In the genomic region with DNA sequence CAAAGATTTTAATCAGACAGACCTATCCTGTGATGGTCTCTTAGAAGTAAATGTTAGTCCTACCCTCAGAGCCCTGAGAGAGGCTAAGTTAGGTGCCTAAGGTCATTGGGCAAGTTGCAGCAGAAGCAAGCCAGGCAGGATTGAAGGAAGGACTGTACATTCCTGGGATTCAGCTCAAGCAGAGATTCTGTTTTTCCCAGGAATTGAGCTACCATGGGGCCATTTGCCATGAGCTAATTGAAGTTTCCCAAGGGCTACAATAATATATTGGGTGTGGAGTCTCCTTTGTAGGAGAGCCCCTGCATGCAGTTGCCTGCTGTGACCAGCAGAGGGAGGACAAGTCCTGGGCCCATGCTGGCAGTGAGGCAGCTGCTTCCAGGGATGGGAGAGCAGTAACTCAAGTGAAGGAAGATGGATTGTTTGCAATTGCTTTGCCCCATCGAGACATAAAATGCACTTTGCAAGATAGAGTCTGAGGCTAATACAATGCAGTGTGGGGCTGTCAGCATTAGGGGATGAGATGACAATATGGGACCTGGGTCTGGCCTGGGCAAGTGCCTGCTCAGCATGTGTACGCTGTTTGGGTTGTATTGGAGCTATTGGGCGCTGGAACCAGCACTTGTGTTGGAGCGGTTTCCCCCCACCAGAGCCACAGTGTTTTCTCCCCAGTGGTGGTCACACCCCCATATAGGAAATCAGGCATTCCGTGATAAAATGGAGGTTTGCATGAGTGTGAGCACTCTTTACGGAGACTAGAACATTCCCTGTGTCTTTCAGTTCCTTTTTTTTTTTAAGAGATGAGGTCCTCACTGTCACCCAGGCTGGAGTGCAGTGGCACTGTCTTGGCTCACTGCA, we compare ENCODE assay signal across 8 cellular contexts. TPM values are rescaled to one million over a fixed set of nuclear protein-coding genes. Genes with fewer than 3 reads are reported as not detected.
DNase-seq lines count a peak whose midpoint lies in the region; ATAC-seq and TF ChIP-seq lines count a peak whose summit lies in the region.

No MANE protein-coding gene starts in this region.

- TF ChIP-seq CTCF in DND-41 (IDR thresholded peaks at IDR 0.05; ENCODE audit: borderline replicate concordance, extremely low read depth, low read length, poor library complexity, severe bottlenecking): peak; percentile 100

- ATAC-seq in DND-41 (ENCODE audit: insufficient read depth, low read depth): peak; percentile 86
- ATAC-seq in HG02759 (IDR thresholded peaks at IDR 0.05; ENCODE audit: unreplicated experiment): peak; percentile 61
- peak; percentile 99 for ATAC-seq in left lobe of liver
- no peak for ATAC-seq in GM19455 (IDR thresholded peaks at IDR 0.05; ENCODE audit: unreplicated experiment)

- no peaks in the 10 kb centered on the region for H3K79me2 ChIP-seq in DND-41 (ENCODE audit: insufficient read depth, low read length)

- no peaks in the 10 kb centered on the region for H3K27me3 ChIP-seq in DND-41 (ENCODE audit: insufficient read depth, low read length, poor library complexity)

- no peak overlapping the region for H3K9ac ChIP-seq in DND-41 (ENCODE audit: low read depth, low read length)

- no peak overlapping the region for H2AFZ ChIP-seq in DND-41 (ENCODE audit: low read depth, low read length)

- peaks cover 38% of the 10 kb centered on the region for H3K4me1 ChIP-seq in DND-41 (ENCODE audit: insufficient read depth, low read length)

- DNase-seq in DND-41 (peak; percentile 86), NCI-H2227 treated with DMSO at 0.1 percent for 48 hours (lab: John Stamatoyannopoulos, UW) (peak; percentile 56), cerebellar cortex (ENCODE audit: low spot score) (peak; percentile 81), left lobe of liver (ENCODE audit: low spot score) (peak; percentile 68)
- peak; percentile 76 for DNase-seq in activated CD4-positive, CD25-positive, alpha-beta regulatory T cell treated with anti-CD3 and anti-CD28 coated beads, Interleukin-2, amount 50 U/mL, for 72 hours
- DNase-seq in stimulated activated CD4-positive, alpha-beta T cell treated with anti-CD3 and anti-CD28 coated beads, Interleukin-4, amount 100 ng/mL, for 24 hours: peak; percentile 78

- no peak overlapping the region for H3K4me3 ChIP-seq in DND-41 (ENCODE audit: low read depth in 1 of 2, low read length in 2 of 2)

- H4K20me1 ChIP-seq in DND-41 (ENCODE audit: insufficient read depth, low read length): no peaks in the 10 kb centered on the region

- H3K36me3 ChIP-seq in DND-41 (ENCODE audit: insufficient read depth, low read length): peaks cover 46% of the 10 kb centered on the region

- H3K27ac ChIP-seq in DND-41 (ENCODE audit: low read length): no peak overlapping the region

- H3K9me3 ChIP-seq in DND-41 (ENCODE audit: insufficient read depth, low read length, severe bottlenecking): no peaks in the 10 kb centered on the region

- H3K4me2 ChIP-seq in DND-41 (ENCODE audit: insufficient read depth, low read length): no peak overlapping the region

RNA-seq across cellular contexts. Expression of a gene that starts 27.9 kb away (rescaled TPM):
- total RNA-seq in left lobe of liver: 1.6 TPM

RNA-seq across cellular contexts. Expression of a gene that starts 29.6 kb away (rescaled TPM):
- total RNA-seq in left lobe of liver: 9.6 TPM

RNA-seq across cellular contexts. Expression of a gene that starts 46.9 kb away (rescaled TPM):
- total RNA-seq in left lobe of liver: 16.9 TPM
